In the genomic region with DNA sequence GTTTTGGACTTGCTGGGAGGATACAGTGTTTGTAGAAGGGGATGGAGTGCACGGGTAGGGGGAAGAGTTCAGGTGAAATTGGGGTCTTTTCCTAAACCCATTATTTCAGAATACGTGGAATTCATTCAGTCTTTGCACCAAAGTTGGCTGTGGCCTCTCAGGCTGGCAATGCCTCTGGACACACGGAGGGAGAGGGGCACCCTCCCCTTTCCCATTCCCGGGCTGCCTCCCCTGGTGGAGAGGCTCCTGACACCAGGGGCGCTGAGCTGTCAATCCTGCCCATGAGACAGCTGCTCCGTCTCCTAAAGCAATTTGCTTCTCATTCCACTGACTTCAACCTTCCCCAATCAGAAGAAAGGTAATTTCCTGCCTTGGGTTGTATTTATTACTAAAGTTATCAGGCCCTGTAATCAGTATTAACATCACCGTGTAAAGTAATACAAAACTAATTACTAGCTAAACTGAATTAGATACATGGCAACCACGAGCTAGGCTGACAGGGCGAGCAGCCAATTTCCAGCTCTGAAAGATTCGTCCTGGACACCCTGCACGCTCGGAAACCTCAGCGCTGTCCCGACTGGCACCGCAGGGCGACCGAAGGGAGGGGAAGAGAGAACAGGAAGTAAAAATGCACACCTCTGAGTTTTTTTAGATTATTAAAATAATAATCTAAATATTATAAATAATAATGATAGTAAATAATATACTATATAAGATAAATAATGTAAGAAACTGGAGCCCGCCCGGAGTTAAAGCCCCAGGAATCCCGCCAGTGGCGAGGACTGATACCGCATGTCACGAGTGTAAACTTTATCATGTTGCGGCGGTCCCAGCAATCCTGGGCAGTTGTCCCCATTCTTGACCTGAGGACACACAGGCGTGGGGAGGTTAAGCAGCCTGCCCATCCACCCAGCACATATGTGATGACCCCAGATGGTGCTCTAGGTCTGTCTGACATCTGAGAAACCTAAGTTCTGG, we compare ENCODE assay signal across 15 cellular contexts. TPM values are rescaled to one million over a fixed set of nuclear protein-coding genes. Genes with fewer than 3 reads are reported as not detected.
"Had no signal": no experiment of that assay in that cellular context is flagged by ENCODE, and none has a peak within 500 bp of the region (broad histone marks: within the 10 kb centered on the region; RNA-seq: fewer than 3 reads in every experiment).

No MANE protein-coding gene starts in this region.

- H3K27me3 ChIP-seq: body of pancreas had no signal

- H3K4me1 Mint-ChIP-seq: activated CD4-positive, alpha-beta memory T cell treated with anti-CD3 and anti-CD28 coated beads, Interleukin-2, amount 10 ng/mL, durations not matched to agents 7 days and 5 days; activated naive CD4-positive, alpha-beta T cell treated with anti-CD3 and anti-CD28 coated beads, Interleukin-2, amount 50 U/mL, for 24 hours; central memory CD8-positive, alpha-beta T cell had no signal

- H3K4me3 Mint-ChIP-seq: activated CD4-positive, alpha-beta memory T cell treated with anti-CD3 and anti-CD28 coated beads, Interleukin-2, amount 10 ng/mL, durations not matched to agents 7 days and 5 days; activated naive CD4-positive, alpha-beta T cell treated with anti-CD3 and anti-CD28 coated beads, Interleukin-2, amount 50 U/mL, for 24 hours; central memory CD8-positive, alpha-beta T cell; dendritic cell treated with granulocyte-macrophage colony-stimulating factor and Interleukin-4, amounts not matched to agents 40 ng/mL and 50 ng/mL, for 4 days; endodermal cell; naive thymus-derived CD8-positive, alpha-beta T cell had no signal

- DNase-seq: activated CD4-positive, alpha-beta memory T cell treated with anti-CD3 and anti-CD28 coated beads, Interleukin-2, amount 10 ng/mL, durations not matched to agents 7 days and 5 days; amniotic stem cell; hippocampal formation; mammary epithelial cell; occipital lobe; small intestine; T-helper 9 cell had no signal

- H3K9me3 Mint-ChIP-seq: activated CD4-positive, alpha-beta memory T cell treated with anti-CD3 and anti-CD28 coated beads, Interleukin-2, amount 10 ng/mL, durations not matched to agents 7 days and 5 days; activated naive CD4-positive, alpha-beta T cell treated with anti-CD3 and anti-CD28 coated beads, Interleukin-2, amount 50 U/mL, for 24 hours; central memory CD8-positive, alpha-beta T cell; dendritic cell treated with granulocyte-macrophage colony-stimulating factor and Interleukin-4, amounts not matched to agents 40 ng/mL and 50 ng/mL, for 4 days; endodermal cell; naive thymus-derived CD8-positive, alpha-beta T cell had no signal

- H3K4me3 ChIP-seq: body of pancreas, mucosa of descending colon, tibial nerve had no signal

- H3K36me3 ChIP-seq: tibial nerve had no signal

- H3K27ac Mint-ChIP-seq: activated CD4-positive, alpha-beta memory T cell treated with anti-CD3 and anti-CD28 coated beads, Interleukin-2, amount 10 ng/mL, durations not matched to agents 7 days and 5 days; activated naive CD4-positive, alpha-beta T cell treated with anti-CD3 and anti-CD28 coated beads, Interleukin-2, amount 50 U/mL, for 24 hours; dendritic cell treated with granulocyte-macrophage colony-stimulating factor and Interleukin-4, amounts not matched to agents 40 ng/mL and 50 ng/mL, for 4 days; endodermal cell; naive thymus-derived CD8-positive, alpha-beta T cell had no signal

- H3K36me3 Mint-ChIP-seq: activated naive CD4-positive, alpha-beta T cell treated with anti-CD3 and anti-CD28 coated beads, Interleukin-2, amount 50 U/mL, for 24 hours; naive thymus-derived CD8-positive, alpha-beta T cell had no signal

- H3K9me3 ChIP-seq: body of pancreas, mucosa of descending colon, tibial nerve had no signal

- ATAC-seq: body of pancreas; mucosa of descending colon; naive thymus-derived CD8-positive, alpha-beta T cell had no signal

- H3K27ac ChIP-seq: body of pancreas, tibial nerve had no signal

RNA-seq across cellular contexts. Expression of a gene that starts 6.9 kb away (rescaled TPM):
- total RNA-seq: activated CD4-positive, alpha-beta memory T cell treated with anti-CD3 and anti-CD28 coated beads, Interleukin-2, amount 10 ng/mL, durations not matched to agents 7 days and 5 days; naive thymus-derived CD8-positive, alpha-beta T cell had no signal
- polyA plus RNA-seq: naive thymus-derived CD8-positive, alpha-beta T cell had no signal
